8 cellular contexts compared by ENCODE assay signal in genomic region chr12:94244165-94245133, GRCh38.
DNase-seq lines count a peak whose midpoint lies in the region; ATAC-seq and TF ChIP-seq lines count a peak whose summit lies in the region.

No MANE protein-coding gene starts in this region.

- H3K4me1 ChIP-seq in transverse colon = no peaks in the 10 kb centered on the region

- H3K27me3 ChIP-seq in transverse colon = no peaks in the 10 kb centered on the region

- intact Hi-C loops in transverse colon (cut with DNase I; ENCODE audit: low total_unique reads) = no loop called here

- no peak overlapping the region for H3K27ac ChIP-seq in transverse colon

- H3K27ac Mint-ChIP-seq in central memory CD8-positive, alpha-beta T cell (ENCODE audit: low read depth) = peak overlapping the region; percentile 88
- H3K27ac Mint-ChIP-seq in HFFc6 = no peak overlapping the region

- no peaks in the 10 kb centered on the region for H3K9me3 ChIP-seq in transverse colon

- peaks cover 43% of the 10 kb centered on the region for H3K4me1 Mint-ChIP-seq in central memory CD8-positive, alpha-beta T cell
- H3K4me1 Mint-ChIP-seq in HFFc6 (ENCODE audit: low read depth) = no peaks in the 10 kb centered on the region

- peak overlapping the region; percentile 58 for H3K4me3 Mint-ChIP-seq in central memory CD8-positive, alpha-beta T cell
- no peak overlapping the region for H3K4me3 Mint-ChIP-seq in HFFc6

- WGBS in transverse colon (ENCODE audit: low coverage in 1 of 2), 2 donors = 76 to 92% methylated on average over 5 to 11 of the region's 11 CpGs

- no peaks in the 10 kb centered on the region for H3K36me3 ChIP-seq in transverse colon

- DNase-seq in GM10266 (ENCODE audit: extremely low spot score) (peak; percentile 44), OCI-M1 (lab: John Stamatoyannopoulos, UW) (peak; percentile 93), transverse colon (peak; percentile 52), HFFc6 (no peak), NCI-H2196 (lab: John Stamatoyannopoulos, UW; ENCODE audit: unreplicated experiment) (no peak)
- peak; percentile 22 to 37 for DNase-seq in central memory CD8-positive, alpha-beta T cell (ENCODE audit: low spot score in 2 of 2)

- TF ChIP-seq POLR2A in transverse colon (IDR thresholded peaks at IDR 0.05) = no peak

- TF ChIP-seq EP300 in transverse colon (IDR thresholded peaks at IDR 0.05; ENCODE audit: low read depth) = no peak

- no peak overlapping the region for H3K4me3 ChIP-seq in transverse colon

- ATAC-seq in GM21825 (IDR thresholded peaks at IDR 0.05; ENCODE audit: unreplicated experiment) = peak; percentile 51
- peak; percentile 85 for ATAC-seq in central memory CD8-positive, alpha-beta T cell (replicated peaks; ENCODE audit: extremely low read depth, poor library complexity, severe bottlenecking)
- no peak for ATAC-seq in GM19324 (IDR thresholded peaks at IDR 0.05; ENCODE audit: low FRiP score, unreplicated experiment)

- H3K27me3 Mint-ChIP-seq in central memory CD8-positive, alpha-beta T cell = no peaks in the 10 kb centered on the region
- peaks cover 49% of the 10 kb centered on the region for H3K27me3 Mint-ChIP-seq in HFFc6 (ENCODE audit: insufficient read depth)

- H3K36me3 Mint-ChIP-seq in central memory CD8-positive, alpha-beta T cell (ENCODE audit: insufficient read depth) = peaks cover 9% of the 10 kb centered on the region
- H3K36me3 Mint-ChIP-seq in HFFc6 (ENCODE audit: low read depth) = no peaks in the 10 kb centered on the region

- no peaks in the 10 kb centered on the region for H3K9me3 Mint-ChIP-seq in central memory CD8-positive, alpha-beta T cell
- H3K9me3 Mint-ChIP-seq in HFFc6 = no peaks in the 10 kb centered on the region

- in situ Hi-C loops in transverse colon (cut with MboI; ENCODE audit: low pct_ligation_motif_present in 1 of 4, low pct_unique_long_range_greater_than_20kb in 1 of 4, low sequenced_read_pairs in 3 of 4) = no loop called here

- TF ChIP-seq CTCF in GM10266 (IDR thresholded peaks at IDR 0.05; ENCODE audit: control insufficient read depth, insufficient read depth, low read depth, missing control alignments) (no peak), transverse colon (IDR thresholded peaks at IDR 0.05) (no peak), HFFc6 (IDR thresholded peaks at IDR 0.05) (no peak)

Comparison
In these comparisons a context has a peak if more than half of its experiments do, and no peak if none do; other contexts are left out.
1. DNase-seq: peak in GM10266 (single experiment), OCI-M1 (single experiment), central memory CD8-positive, alpha-beta T cell (2 of 2) and transverse colon (single experiment); none in HFFc6 (single experiment) and NCI-H2196 (single experiment).